Comparison of ENCODE assay signal across 19 cellular contexts in genomic region chr6:100246206-100246605, GRCh38.
"Had no signal": no experiment of that assay in that cellular context is flagged by ENCODE, and none has a peak within 500 bp of the region (broad histone marks: within the 10 kb centered on the region; RNA-seq: fewer than 3 reads in every experiment).

No MANE protein-coding gene starts in this region.

- H3K36me3 Mint-ChIP-seq: brain; natural killer cell; stimulated activated memory B cell treated with anti-CD40 and anti-IgM and Interleukin-4, amounts not matched to agents 10 μg/mL and 1 μg/mL and 100 μg/mL, for 72 hours; type B pancreatic cell had no signal

- DNase-seq: activated CD4-positive, alpha-beta T cell treated with anti-CD3 and anti-CD28 coated beads for 48 hours; activated CD4-positive, CD25-positive, alpha-beta regulatory T cell; activated CD8-positive, alpha-beta T cell treated with anti-CD3 and anti-CD28 coated beads for 36 hours; activated naive CD4-positive, alpha-beta T cell treated with Interleukin-2 at 50 U/mL for 16 hours; activated T-cell treated with anti-CD3 and anti-CD28 coated beads, Interleukin-2, amount 50 U/mL, for 1 hour; caudate nucleus; dorsolateral prefrontal cortex; left cardiac atrium; lower lobe of right lung; natural killer cell; pancreas; stimulated activated CD4-positive, alpha-beta T cell treated with anti-CD3 and anti-CD28 coated beads, Interleukin-4, amount 100 ng/mL, for 24 hours; T1000; testis had no signal

- H3K36me3 ChIP-seq: lower lobe of right lung, neutrophil, pancreas had no signal

- H3K4me3 Mint-ChIP-seq: activated CD8-positive, alpha-beta T cell treated with anti-CD3 and anti-CD28 coated beads for 36 hours; activated T-helper 17 cell treated with anti-CD3 and anti-CD28 coated beads, Interleukin-2, amount 50 U/mL, for 72 hours; natural killer cell; stimulated activated memory B cell treated with anti-CD40 and anti-IgM and Interleukin-4, amounts not matched to agents 10 μg/mL and 1 μg/mL and 100 μg/mL, for 72 hours; type B pancreatic cell had no signal

- H3K4me3 ChIP-seq: dorsolateral prefrontal cortex, lower lobe of right lung, pancreas, testis had no signal

- H3K27ac ChIP-seq: dorsolateral prefrontal cortex, lower lobe of right lung, neutrophil, pancreas, testis had no signal

- H3K27me3 Mint-ChIP-seq: activated CD8-positive, alpha-beta T cell treated with anti-CD3 and anti-CD28 coated beads for 36 hours; brain; stimulated activated memory B cell treated with anti-CD40 and anti-IgM and Interleukin-4, amounts not matched to agents 10 μg/mL and 1 μg/mL and 100 μg/mL, for 72 hours; type B pancreatic cell had no signal

- H3K9me3 Mint-ChIP-seq: activated CD8-positive, alpha-beta T cell treated with anti-CD3 and anti-CD28 coated beads for 36 hours; activated T-helper 17 cell treated with anti-CD3 and anti-CD28 coated beads, Interleukin-2, amount 50 U/mL, for 72 hours; brain; stimulated activated memory B cell treated with anti-CD40 and anti-IgM and Interleukin-4, amounts not matched to agents 10 μg/mL and 1 μg/mL and 100 μg/mL, for 72 hours; type B pancreatic cell had no signal

- H3K4me1 ChIP-seq: lower lobe of right lung, pancreas, testis had no signal

- H3K27me3 ChIP-seq: neutrophil, pancreas, testis had no signal

- H3K27ac Mint-ChIP-seq: activated CD8-positive, alpha-beta T cell treated with anti-CD3 and anti-CD28 coated beads for 36 hours; activated T-helper 17 cell treated with anti-CD3 and anti-CD28 coated beads, Interleukin-2, amount 50 U/mL, for 72 hours; brain; natural killer cell; stimulated activated memory B cell treated with anti-CD40 and anti-IgM and Interleukin-4, amounts not matched to agents 10 μg/mL and 1 μg/mL and 100 μg/mL, for 72 hours; type B pancreatic cell had no signal

- H3K9me3 ChIP-seq: lower lobe of right lung, neutrophil, pancreas, testis had no signal

- H3K4me1 Mint-ChIP-seq: activated T-helper 17 cell treated with anti-CD3 and anti-CD28 coated beads, Interleukin-2, amount 50 U/mL, for 72 hours; natural killer cell; stimulated activated memory B cell treated with anti-CD40 and anti-IgM and Interleukin-4, amounts not matched to agents 10 μg/mL and 1 μg/mL and 100 μg/mL, for 72 hours had no signal
